Comparison of ENCODE assay signal across 20 cellular contexts in genomic region chr20:62636446-62636845, GRCh38. TPM values are rescaled to one million over a fixed set of nuclear protein-coding genes. Genes with fewer than 3 reads are reported as not detected.
A peak's percentile ranks its signal among the peaks of the same experiment; 100 is the strongest.
DNase-seq lines count a peak whose midpoint lies in the region; ATAC-seq, FAIRE-seq and TF ChIP-seq lines count a peak whose summit lies in the region.
"Had no signal": no experiment of that assay in that cellular context is flagged by ENCODE, and none has a peak within 500 bp of the region (broad histone marks: within the 10 kb centered on the region; RNA-seq: fewer than 3 reads in every experiment).

No MANE protein-coding gene starts in this region.

- no peak overlapping the region for H3K4me3 ChIP-seq in GM12878
- H3K4me3 ChIP-seq in trophoblast cell (ENCODE audit: low read depth, low read length): no peak overlapping the region
- H3K4me3 ChIP-seq in transverse colon: no peak overlapping the region
- H3K4me3 ChIP-seq in CD8-positive, alpha-beta memory T cell (ENCODE audit: low read length): no peak overlapping the region
- H3K4me3 ChIP-seq: lung, PC-9, upper lobe of left lung had no signal

- no peak overlapping the region for H2AFZ ChIP-seq in GM12878 (ENCODE audit: control insufficient read depth, low read depth, low read length)
- H2AFZ ChIP-seq in trophoblast cell (ENCODE audit: insufficient read depth, low read length, poor library complexity): no peak overlapping the region
- H2AFZ ChIP-seq: PC-9 had no signal

- ATAC-seq in GM12878 (peak; percentile 24; the same call in 2 of the 3 replicates), HG02938 (IDR thresholded peaks at IDR 0.05; ENCODE audit: unreplicated experiment) (no peak)
- ATAC-seq: CD8-positive, alpha-beta T cell had no signal

- peaks cover 14% of the 10 kb centered on the region for H3K4me1 Mint-ChIP-seq in activated CD4-positive, alpha-beta T cell treated with anti-CD3 and anti-CD28 coated beads, Interleukin-2, amount 10 ng/mL, durations not matched to agents 24 days and 14 days
- peaks cover 1 to 2% (median 2%) of the 10 kb centered on the region in 3 donors for H3K4me1 Mint-ChIP-seq in CD8-positive, alpha-beta memory T cell

- no peak for TF ChIP-seq CTCF in GM12878 (IDR thresholded peaks at IDR 0.05 in 2 of 3, conservative IDR thresholded peaks at IDR 0.05 in 1 of 3; ENCODE audit: control insufficient read depth in 2 of 3, extremely low read depth in 1 of 3, insufficient read depth in 1 of 3, low read depth in 3 of 3, low read length in 3 of 3)
- no peak for TF ChIP-seq CTCF in transverse colon (IDR thresholded peaks at IDR 0.05)

- FAIRE-seq in GM12878 (lab: Jason Lieb, UNC): no peak
- FAIRE-seq: A204.1 had no signal

- peaks cover 2% of the 10 kb centered on the region; the same call in 1 of the 2 replicates for H3K4me1 ChIP-seq in GM12878 (ENCODE audit: control insufficient read depth, insufficient read depth, low read length)
- H3K4me1 ChIP-seq in trophoblast cell (ENCODE audit: control insufficient read depth in 1 of 2, insufficient read depth in 2 of 2, low read length in 2 of 2): peaks cover 11% of the 10 kb centered on the region in 2 experiments
- peaks cover under 1 to 2% (median 1%) of the 10 kb centered on the region in 4 donors for H3K4me1 ChIP-seq in transverse colon
- no peaks in the 10 kb centered on the region for H3K4me1 ChIP-seq in CD8-positive, alpha-beta memory T cell (ENCODE audit: insufficient read depth, low read length)

- in situ Hi-C loops in GM12878 (cut with MboI) (no loop called here), transverse colon (cut with MboI; ENCODE audit: low pct_ligation_motif_present in 1 of 4, low pct_unique_long_range_greater_than_20kb in 1 of 4, low sequenced_read_pairs in 3 of 4) (no loop called here)

- H3K4me2 ChIP-seq in GM12878 (ENCODE audit: control insufficient read depth, insufficient read depth) (no peak overlapping the region), trophoblast cell (ENCODE audit: low read length) (no peak overlapping the region)
- H3K4me2 ChIP-seq: PC-9 had no signal

- RAD21 ChIA-PET in GM12878 (lab: Charles Lee; ENCODE audit: unreplicated experiment): no interaction called here

- WGBS in GM12878 (ENCODE audit: insufficient coverage, insufficient replicate concordance, low lambda C conversion rate, missing lambda C conversion rate): 17% methylated on average over 14 of the region's 16 CpGs
- no CpG with 5 or more reads among the region's 16 CpGs for WGBS in trophoblast cell (ENCODE audit: extremely low coverage, insufficient coverage, insufficient read length)
- 57 to 68% methylated on average over 4 to 16 of the region's 16 CpGs for WGBS in transverse colon (ENCODE audit: low coverage in 1 of 2), 2 donors

- no peak overlapping the region for H3K23ac ChIP-seq in trophoblast cell (ENCODE audit: low read length)

- SMC1A ChIA-PET in GM12878 (lab: Charles Lee; ENCODE audit: uncharacterized antibody, unreplicated experiment): interaction anchor here (1.0 to 1.4 kb wide), 2 partner anchors 13 to 50 kb away, joined by 5 read pairs; no protein-coding TSS in a partner anchor

- H3K9ac ChIP-seq in GM12878 (ENCODE audit: control insufficient read depth, insufficient read depth, low read length): no peak overlapping the region
- no peak overlapping the region for H3K9ac ChIP-seq in trophoblast cell (ENCODE audit: low read length)

- intact Hi-C loops in activated CD4-positive, alpha-beta T cell treated with anti-CD3 and anti-CD28 coated beads, Interleukin-2, amount 10 ng/mL, durations not matched to agents 24 days and 14 days (cut with micrococcal nuclease): no loop called here
- intact Hi-C loops in GM12878 (cut with micrococcal nuclease; ENCODE audit: unreplicated experiment) (no loop called here), transverse colon (cut with DNase I; ENCODE audit: low total_unique reads) (no loop called here)

- H4K91ac ChIP-seq in trophoblast cell (ENCODE audit: low read depth, low read length): peak overlapping the region; percentile 80

- H3K36me3 ChIP-seq in GM12878 (ENCODE audit: control insufficient read depth in 2 of 2, insufficient read depth in 2 of 2, low read length in 1 of 2) (no peaks in the 10 kb centered on the region), trophoblast cell (ENCODE audit: control insufficient read depth in 1 of 2, insufficient read depth in 2 of 2, low read length in 2 of 2) (no peaks in the 10 kb centered on the region), transverse colon (no peaks in the 10 kb centered on the region)
- no peaks in the 10 kb centered on the region for H3K36me3 ChIP-seq in CD8-positive, alpha-beta memory T cell (ENCODE audit: insufficient read depth, low read length)
- H3K36me3 ChIP-seq: upper lobe of left lung had no signal

- TF ChIP-seq POLR2A in GM12878 (IDR thresholded peaks at IDR 0.05; ENCODE audit: low read depth, low read length): no peak
- no peak for TF ChIP-seq POLR2A in transverse colon (IDR thresholded peaks at IDR 0.05)

- peaks cover 4% of the 10 kb centered on the region for H3K79me1 ChIP-seq in trophoblast cell (ENCODE audit: low read length)

- peak; percentile 78 for DNase-seq in activated CD4-positive, alpha-beta T cell treated with anti-CD3 and anti-CD28 coated beads, Interleukin-2, amount 10 ng/mL, durations not matched to agents 24 days and 14 days
- DNase-seq in activated CD4-positive, alpha-beta T cell treated with anti-CD3 and anti-CD28 coated beads, Interleukin-2, amount 50 U/mL, for 4 hours: no peak
- peak; percentile 3 for DNase-seq in NCI-H69 (lab: John Stamatoyannopoulos, UW)
- DNase-seq in GM12878 (ENCODE audit: low read depth, low spot score): no peak
- DNase-seq in trophoblast cell: no peak
- DNase-seq in transverse colon: no peak
- DNase-seq in CD8-positive, alpha-beta memory T cell: no peak
- DNase-seq: activated CD4-positive, alpha-beta T cell treated with anti-CD3 and anti-CD28 coated beads for 4 hours; activated gamma-delta T cell treated with Interleukin-2 at 50 U/mL for 16 hours; CD8-positive, alpha-beta T cell; naive thymus-derived CD8-positive, alpha-beta T cell; NCI-H1092; NCI-H446 treated with DMSO at 0.1 percent for 48 hours; PC-9; stimulated activated CD4-positive, alpha-beta T cell treated with anti-CD3 and anti-CD28 coated beads, Interleukin-1b, Interleukin-23, amount 100 ng/mL, for 48 hours; stimulated activated CD8-positive, alpha-beta memory T cell treated with anti-CD3 and anti-CD28 coated beads, Interleukin-4, amount 100 ng/mL, for 48 hours had no signal

- H4K8ac ChIP-seq in trophoblast cell (ENCODE audit: low read depth, low read length): no peak overlapping the region

- TF ChIP-seq EP300 in GM12878 (IDR thresholded peaks at IDR 0.05; ENCODE audit: borderline replicate concordance in 1 of 2, control insufficient read depth in 1 of 2, low read depth in 2 of 2, low read length in 2 of 2) (no peak), transverse colon (IDR thresholded peaks at IDR 0.05; ENCODE audit: low read depth) (no peak)

- no peaks in the 10 kb centered on the region for H4K20me1 ChIP-seq in GM12878 (ENCODE audit: control insufficient read depth, insufficient read depth)

- POLR2A ChIA-PET in GM12878 (lab: Charles Lee): no interaction called here
- POLR2A ChIA-PET in CD8-positive, alpha-beta memory T cell (lab: Charles Lee): no interaction called here

- BruUV-seq in GM12878 (replicated peaks; lab: Mats Ljungman, UMichigan): no TSS peak

- H3K36me3 Mint-ChIP-seq in activated CD4-positive, alpha-beta T cell treated with anti-CD3 and anti-CD28 coated beads, Interleukin-2, amount 10 ng/mL, durations not matched to agents 24 days and 14 days (ENCODE audit: low read depth): no peaks in the 10 kb centered on the region
- H3K36me3 Mint-ChIP-seq in CD8-positive, alpha-beta memory T cell: no peaks in the 10 kb centered on the region
- H3K36me3 Mint-ChIP-seq: CD8-positive, alpha-beta T cell; naive thymus-derived CD8-positive, alpha-beta T cell had no signal

- H3K27me3 Mint-ChIP-seq in activated CD4-positive, alpha-beta T cell treated with anti-CD3 and anti-CD28 coated beads, Interleukin-2, amount 10 ng/mL, durations not matched to agents 24 days and 14 days: peaks cover 25% of the 10 kb centered on the region
- peaks cover 5 to 24% of the 10 kb centered on the region in 2 donors for H3K27me3 Mint-ChIP-seq in CD8-positive, alpha-beta memory T cell

- no peak overlapping the region for H3K4ac ChIP-seq in trophoblast cell (ENCODE audit: low read depth, low read length)

- H2BK120ac ChIP-seq in trophoblast cell (ENCODE audit: insufficient read depth, low read length, poor library complexity): peak overlapping the region; percentile 32

- H3K27ac Mint-ChIP-seq in activated CD4-positive, alpha-beta T cell treated with anti-CD3 and anti-CD28 coated beads, Interleukin-2, amount 10 ng/mL, durations not matched to agents 24 days and 14 days: no peak overlapping the region
- no peak overlapping the region for H3K27ac Mint-ChIP-seq in CD8-positive, alpha-beta memory T cell
- H3K27ac Mint-ChIP-seq: CD8-positive, alpha-beta T cell; naive thymus-derived CD8-positive, alpha-beta T cell had no signal

- H3K18ac ChIP-seq in trophoblast cell (ENCODE audit: low read length): no peak overlapping the region

- no peak overlapping the region for H2AK5ac ChIP-seq in trophoblast cell (ENCODE audit: low read length)

- H3K79me2 ChIP-seq in GM12878 (ENCODE audit: control insufficient read depth, insufficient read depth, low read length) (no peaks in the 10 kb centered on the region), trophoblast cell (ENCODE audit: control insufficient read depth, insufficient read depth, low read length, poor library complexity) (peaks cover 2% of the 10 kb centered on the region)

- H2BK12ac ChIP-seq in trophoblast cell (ENCODE audit: low read length): no peak overlapping the region

- H3K9me3 ChIP-seq in GM12878 (replicated peaks; ENCODE audit: control insufficient read depth, insufficient read depth, low read length): no peaks in the 10 kb centered on the region
- H3K9me3 ChIP-seq in trophoblast cell (ENCODE audit: insufficient read depth, low read depth, low read length): no peaks in the 10 kb centered on the region
- H3K9me3 ChIP-seq in transverse colon: no peaks in the 10 kb centered on the region
- no peaks in the 10 kb centered on the region for H3K9me3 ChIP-seq in CD8-positive, alpha-beta memory T cell (ENCODE audit: low read length)
- H3K9me3 ChIP-seq: upper lobe of left lung had no signal

- CTCF ChIA-PET in GM12878 (lab: Yijun Ruan, JAX): no interaction called here
- CTCF ChIA-PET in CD8-positive, alpha-beta memory T cell (lab: Charles Lee): no interaction called here

- H3K27me3 ChIP-seq in GM12878 (replicated peaks in 1 of 2; ENCODE audit: control insufficient read depth in 2 of 2, insufficient read depth in 2 of 2, low read length in 1 of 2): peaks cover 3 to 4% of the 10 kb centered on the region in 2 experiments; a peak in 2 of 4 replicates
- peaks cover 7% of the 10 kb centered on the region for H3K27me3 ChIP-seq in trophoblast cell (ENCODE audit: insufficient read depth, low read length)
- peaks cover 20% of the 10 kb centered on the region for H3K27me3 ChIP-seq in transverse colon
- no peaks in the 10 kb centered on the region for H3K27me3 ChIP-seq in CD8-positive, alpha-beta memory T cell (ENCODE audit: insufficient read depth, low read length, poor library complexity, severe bottlenecking)

- no peak overlapping the region for H2BK5ac ChIP-seq in trophoblast cell (ENCODE audit: low read depth, low read length, poor library complexity)

- TF ChIP-seq RAD21 in GM12878 (IDR thresholded peaks at IDR 0.05; ENCODE audit: insufficient read depth, low read depth, low read length): no peak

- H3K14ac ChIP-seq in trophoblast cell (ENCODE audit: low read length): peak overlapping the region; percentile 12

- no peak overlapping the region for H4K12ac ChIP-seq in trophoblast cell (ENCODE audit: low read depth, low read length)

- H3K4me3 Mint-ChIP-seq in activated CD4-positive, alpha-beta T cell treated with anti-CD3 and anti-CD28 coated beads, Interleukin-2, amount 10 ng/mL, durations not matched to agents 24 days and 14 days: no peak overlapping the region
- H3K4me3 Mint-ChIP-seq in CD8-positive, alpha-beta memory T cell: no peak overlapping the region
- H3K4me3 Mint-ChIP-seq: CD8-positive, alpha-beta T cell had no signal

- H3K9me3 Mint-ChIP-seq in activated CD4-positive, alpha-beta T cell treated with anti-CD3 and anti-CD28 coated beads, Interleukin-2, amount 10 ng/mL, durations not matched to agents 24 days and 14 days: no peaks in the 10 kb centered on the region
- no peaks in the 10 kb centered on the region for H3K9me3 Mint-ChIP-seq in CD8-positive, alpha-beta memory T cell
- H3K9me3 Mint-ChIP-seq: CD8-positive, alpha-beta T cell; naive thymus-derived CD8-positive, alpha-beta T cell had no signal

- H3K27ac ChIP-seq in GM12878 (ENCODE audit: control insufficient read depth, insufficient read depth) (no peak overlapping the region), trophoblast cell (ENCODE audit: low read depth, low read length) (no peak overlapping the region), transverse colon (no peak overlapping the region)
- no peak overlapping the region for H3K27ac ChIP-seq in CD8-positive, alpha-beta memory T cell (ENCODE audit: low read depth, low read length)
- H3K27ac ChIP-seq: PC-9, upper lobe of left lung had no signal

RNA-seq across cellular contexts. Expression of gene SLCO4A1, which starts 5.9 kb away (rescaled TPM):
- total RNA-seq in activated CD4-positive, alpha-beta T cell treated with anti-CD3 and anti-CD28 coated beads, Interleukin-2, amount 10 ng/mL, durations not matched to agents 24 days and 14 days: 57.8 and 67.3 TPM in 2 replicates
- 46.8 and 53.3 TPM in 2 replicates for total RNA-seq in GM12878 (2013; cell fraction: nucleolus; rRNA removed)
- total RNA-seq in GM12878 (2014; rRNA removed) (11.2 and 16.4 TPM in 2 replicates), GM12878 (2014; rRNA removed; fragmentation: Illumina TruSeq; extraction: Trizol) (6.0 and 7.0 TPM in 2 replicates), GM12878 (2021) (13.3 and 16.1 TPM in 2 replicates), transverse colon (100 to 1,000 TPM in 1 of 4 donors, 10 to 100 TPM in 3; 13.7 to 375 (median 60.0) TPM)
- 2.4 TPM for polyA plus RNA-seq in GM12878 (2011; ENCODE audit: low read depth)
- polyA plus RNA-seq in GM12878 (2011; rRNA removed) (6.2 and 9.1 TPM in 2 replicates), GM12878 (2014; fragmentation: Illumina TruSeq; extraction: Trizol) (1.6 and 6.3 TPM in 2 replicates), GM12878 (2014; fragmentation: Nextera tagmentation; extraction: Ambion mirVana) (1 to 10 TPM; 2.1 to 4.7 TPM), GM12878 (2014; rRNA removed) (15.0 and 17.6 TPM in 2 replicates), GM12878 (2016; fragmentation: Nextera tagmentation; extraction: Ambion mirVana) (10 to 100 TPM; 28.4 to 30.7 TPM)
- polyA plus RNA-seq in GM12878 (2011; cell fraction: cytosol; rRNA removed): 9.4 and 11.8 TPM in 2 replicates
- polyA plus RNA-seq in GM12878 (2011; cell fraction: nucleus; rRNA removed): 55.2 and 56.1 TPM in 2 replicates
- 9.1 and 10.6 TPM in 2 replicates for polyA plus RNA-seq in GM12878 (2012)
- 5.0 and 6.0 TPM in 2 replicates for polyA minus RNA-seq in GM12878 (2011; rRNA and poly(A)+ RNA removed)
- 6.0 and 8.6 TPM in 2 replicates for polyA minus RNA-seq in GM12878 (2011; cell fraction: cytosol; rRNA and poly(A)+ RNA removed)
- 9.8 and 12.8 TPM in 2 replicates for polyA minus RNA-seq in GM12878 (2011; cell fraction: nucleus; rRNA and poly(A)+ RNA removed)
- polyA plus RNA-seq in trophoblast cell (2013): 63.6 and 64.8 TPM in 2 replicates
- total RNA-seq in CD8-positive, alpha-beta memory T cell: 10 to 100 TPM; 42.0 to 44.9 TPM
- 0.47 TPM for polyA plus RNA-seq in CD8-positive, alpha-beta memory T cell

Comparison
In these comparisons a context has a peak if more than half of its experiments do, and no peak if none do; other contexts are left out.
1. DNase-seq: peak in activated CD4-positive, alpha-beta T cell treated with anti-CD3 and anti-CD28 coated beads, Interleukin-2, amount 10 ng/mL, durations not matched to agents 24 days and 14 days (single experiment) and NCI-H69 (single experiment); none in activated CD4-positive, alpha-beta T cell treated with anti-CD3 and anti-CD28 coated beads, Interleukin-2, amount 50 U/mL, for 4 hours (0 of 2), GM12878 (single experiment), trophoblast cell (0 of 2), transverse colon (single experiment) and CD8-positive, alpha-beta memory T cell (0 of 5).